In the genomic region with DNA sequence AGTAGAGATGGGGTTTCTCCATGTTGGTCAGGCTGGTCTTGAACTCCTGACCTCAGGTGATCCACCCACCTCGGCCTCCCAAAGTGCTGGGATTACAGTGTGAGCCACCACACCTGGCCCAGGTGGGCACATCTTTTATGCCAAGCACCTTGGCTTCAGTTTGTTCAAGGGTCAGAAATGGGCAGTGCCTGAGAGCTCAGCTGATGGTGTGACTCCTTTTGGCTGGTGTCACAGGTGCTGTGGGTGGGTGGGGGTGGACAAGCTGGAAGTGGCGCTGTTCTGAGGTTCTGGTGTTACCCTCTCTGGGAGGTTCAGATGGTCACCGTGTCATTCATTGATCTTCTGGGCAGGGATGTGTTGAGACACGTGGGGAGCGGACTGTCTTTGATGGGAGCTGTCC, we compare ENCODE assay signal across 16 cellular contexts.
"Had no signal": no experiment of that assay in that cellular context is flagged by ENCODE, and none has a peak within 500 bp of the region (broad histone marks: within the 10 kb centered on the region; RNA-seq: fewer than 3 reads in every experiment).

No MANE protein-coding gene starts in this region.

- H3K4me1 Mint-ChIP-seq: naive B cell; nephron; stimulated activated memory B cell treated with anti-CD40 and anti-IgM and Interleukin-4, amounts not matched to agents 10 μg/mL and 1 μg/mL and 100 μg/mL, for 72 hours had no signal

- H3K27ac Mint-ChIP-seq: naive B cell; nephron; stimulated activated memory B cell treated with anti-CD40 and anti-IgM and Interleukin-4, amounts not matched to agents 10 μg/mL and 1 μg/mL and 100 μg/mL, for 72 hours; stimulated activated naive CD8-positive, alpha-beta T cell treated with anti-CD3 and anti-CD28 coated beads, Interleukin-15, Interleukin-2, amounts not matched to agents 100 ng/mL and 50 ng/mL, for 24 hours had no signal

- H3K9me3 Mint-ChIP-seq: naive B cell; nephron; stimulated activated memory B cell treated with anti-CD40 and anti-IgM and Interleukin-4, amounts not matched to agents 10 μg/mL and 1 μg/mL and 100 μg/mL, for 72 hours; stimulated activated naive CD8-positive, alpha-beta T cell treated with anti-CD3 and anti-CD28 coated beads, Interleukin-15, Interleukin-2, amounts not matched to agents 100 ng/mL and 50 ng/mL, for 24 hours had no signal

- H3K27me3 Mint-ChIP-seq: stimulated activated memory B cell treated with anti-CD40 and anti-IgM and Interleukin-4, amounts not matched to agents 10 μg/mL and 1 μg/mL and 100 μg/mL, for 72 hours; stimulated activated naive CD8-positive, alpha-beta T cell treated with anti-CD3 and anti-CD28 coated beads, Interleukin-15, Interleukin-2, amounts not matched to agents 100 ng/mL and 50 ng/mL, for 24 hours had no signal

- DNase-seq: central memory CD4-positive, alpha-beta T cell; effector memory CD4-positive, alpha-beta T cell; esophagus squamous epithelium; foreskin fibroblast; left colon; left ventricle myocardium superior; mesenchymal stem cell; naive B cell; right cardiac atrium; stimulated activated CD4-positive, alpha-beta T cell treated with anti-CD3 and anti-CD28 coated beads, Interleukin-15, amount 100 ng/mL, for 24 hours; stimulated activated CD4-positive, alpha-beta T cell treated with anti-CD3 and anti-CD28 coated beads, Interleukin-1b, Interleukin-23, amount 100 ng/mL, for 48 hours; stimulated activated CD4-positive, alpha-beta T cell treated with anti-CD3 and anti-CD28 coated beads, Interleukin-4, amount 100 ng/mL, for 24 hours; testis had no signal

- H3K4me3 Mint-ChIP-seq: naive B cell; nephron; stimulated activated memory B cell treated with anti-CD40 and anti-IgM and Interleukin-4, amounts not matched to agents 10 μg/mL and 1 μg/mL and 100 μg/mL, for 72 hours; stimulated activated naive CD8-positive, alpha-beta T cell treated with anti-CD3 and anti-CD28 coated beads, Interleukin-15, Interleukin-2, amounts not matched to agents 100 ng/mL and 50 ng/mL, for 24 hours had no signal

- H3K36me3 Mint-ChIP-seq: naive B cell; stimulated activated memory B cell treated with anti-CD40 and anti-IgM and Interleukin-4, amounts not matched to agents 10 μg/mL and 1 μg/mL and 100 μg/mL, for 72 hours had no signal
